In genomic region chr2:237968048-237968862, GRCh38 we compare ENCODE assay signal across 8 cellular contexts. TPM values are rescaled to one million over a fixed set of nuclear protein-coding genes. Genes with fewer than 3 reads are reported as not detected.
DNase-seq lines count a peak whose midpoint lies in the region; ATAC-seq, FAIRE-seq and TF ChIP-seq lines count a peak whose summit lies in the region.

No MANE protein-coding gene starts in this region.

- ATAC-seq in GM18867 (IDR thresholded peaks at IDR 0.05; ENCODE audit: unreplicated experiment) (peak; percentile 43), HG03439 (IDR thresholded peaks at IDR 0.05; ENCODE audit: unreplicated experiment) (peak; percentile 30), T-helper 17 cell (peak; percentile 43)

- H3K4me1 ChIP-seq in keratinocyte (ENCODE audit: control insufficient read depth, extremely low read depth, insufficient read depth, low read length) = peaks cover 17% of the 10 kb centered on the region

- no peak for FAIRE-seq in keratinocyte (lab: Jason Lieb, UNC)

- POLR2A ChIA-PET in AG04450 (lab: Yijun Ruan, JAX) = interaction anchor here (0.6 to 0.7 kb wide), 2 partner anchors 25 to 53 kb away, joined by 3 to 5 read pairs; no protein-coding TSS in a partner anchor

- peaks cover 7% of the 10 kb centered on the region for H3K9me1 ChIP-seq in keratinocyte (ENCODE audit: control insufficient read depth, extremely low read depth, insufficient read depth, low read length)

- H3K36me3 Mint-ChIP-seq in T-helper 17 cell (ENCODE audit: low read depth) = no peaks in the 10 kb centered on the region

- peaks cover 37% of the 10 kb centered on the region for H3K4me1 Mint-ChIP-seq in T-helper 17 cell

- CTCF ChIA-PET in AG04450 (lab: Charles Lee) = interaction anchor here (1.1 kb wide), 1 partner anchor 295 kb away, joined by 4 read pairs; no protein-coding TSS in a partner anchor

- H3K27me3 ChIP-seq in AG04450 (ENCODE audit: control insufficient read depth, insufficient read depth, low read length) (no peaks in the 10 kb centered on the region), keratinocyte (ENCODE audit: control insufficient read depth, extremely low read depth, insufficient read depth, low read length) (no peaks in the 10 kb centered on the region)

- H3K79me2 ChIP-seq in keratinocyte (ENCODE audit: control insufficient read depth, insufficient read depth, low read length) = peaks cover 57% of the 10 kb centered on the region

- no peaks in the 10 kb centered on the region for H3K27me3 Mint-ChIP-seq in T-helper 17 cell

- DNase-seq in AG04450 (ENCODE audit: low read depth, low spot score) = peak; percentile 20
- DNase-seq in T-helper 17 cell = no peak
- peak in 39 of 61 donors; percentile 3 to 76 (median 27) for DNase-seq in caudate nucleus (lab: John Stamatoyannopoulos, UW)
- no peak for DNase-seq in keratinocyte (ENCODE audit: low read depth, low spot score)
- DNase-seq in stimulated activated CD4-positive, alpha-beta T cell treated with anti-CD3 and anti-CD28 coated beads, Interleukin-1b, Interleukin-23, amount 100 ng/mL, for 48 hours = peak; percentile 51
- DNase-seq in HK-2 (ENCODE audit: unreplicated experiment) = no peak

- no peak overlapping the region for H3K27ac ChIP-seq in AG04450 (ENCODE audit: low read depth, low read length)
- H3K27ac ChIP-seq in caudate nucleus (ENCODE audit: low read depth, low read length) = peak overlapping the region; percentile 28
- H3K27ac ChIP-seq in keratinocyte (ENCODE audit: control insufficient read depth, insufficient read depth, low read length) = peak overlapping the region; percentile 61

- dilution Hi-C loops in keratinocyte (cut with MboI; ENCODE audit: extremely low pct_ligation_motif_present, low sequenced_read_pairs) = no loop called here

- H3K9me3 ChIP-seq in AG04450 (ENCODE audit: control insufficient read depth, insufficient read depth, low read length) (no peaks in the 10 kb centered on the region; the same call in none of the 2 replicates), T-helper 17 cell (ENCODE audit: control insufficient read depth, low read length, poor library complexity, severe bottlenecking) (no peaks in the 10 kb centered on the region), keratinocyte (ENCODE audit: control insufficient read depth, low read depth, low read length) (no peaks in the 10 kb centered on the region)

- H2AFZ ChIP-seq in keratinocyte (ENCODE audit: control insufficient read depth, low read length) = peak overlapping the region; percentile 44

- no peak for TF ChIP-seq CTCF in AG04450 (IDR thresholded peaks at IDR 0.05; ENCODE audit: low read depth, low read length)
- TF ChIP-seq CTCF in keratinocyte (optimal IDR thresholded peaks at IDR 0.05 in 1 of 3, IDR thresholded peaks at IDR 0.05 in 1 of 3, conservative IDR thresholded peaks at IDR 0.05 in 1 of 3; ENCODE audit: extremely low read depth in 1 of 3, insufficient read depth in 2 of 3, low read length in 3 of 3) = peak in 1 of 3 experiments; percentile 58

- peaks cover 7 to 10% of the 10 kb centered on the region in 2 experiments for H3K36me3 ChIP-seq in keratinocyte (ENCODE audit: control insufficient read depth in 2 of 2, extremely low read depth in 1 of 2, insufficient read depth in 2 of 2, low read length in 2 of 2)

- H4K20me1 ChIP-seq in keratinocyte (ENCODE audit: control insufficient read depth, extremely low read depth, insufficient read depth, low read length) = peaks cover 28% of the 10 kb centered on the region

- H3K4me3 Mint-ChIP-seq in T-helper 17 cell = peak overlapping the region; percentile 95

- peak overlapping the region; percentile 79 for H3K9ac ChIP-seq in keratinocyte (ENCODE audit: control insufficient read depth, extremely low read depth, insufficient read depth, low read length)

- peak overlapping the region; percentile 91 for H3K27ac Mint-ChIP-seq in T-helper 17 cell

- H3K4me3 ChIP-seq in AG04450 (ENCODE audit: low read depth, low read length) (peak overlapping the region; percentile 81), keratinocyte (ENCODE audit: control insufficient read depth in 2 of 3, extremely low read depth in 1 of 3, insufficient read depth in 2 of 3, low read depth in 1 of 3, low read length in 3 of 3) (peak overlapping the region; percentile 92 to 94 (median 92))

- peak overlapping the region; percentile 100 for H3K4me2 ChIP-seq in keratinocyte (ENCODE audit: control insufficient read depth, extremely low read depth, insufficient read depth, low read depth, low read length)

RNA-seq across cellular contexts. Expression of gene UBE2F, which starts 1.4 kb away (rescaled TPM):
- 91.8 and 119 TPM in 2 replicates for polyA plus RNA-seq in AG04450 (2011; rRNA removed)
- polyA minus RNA-seq in AG04450 (2011; rRNA and poly(A)+ RNA removed) = 34.3 and 42.1 TPM in 2 replicates
- 10 to 100 TPM; 34.6 to 40.3 TPM for total RNA-seq in T-helper 17 cell
- polyA plus RNA-seq in keratinocyte = 63.6 to 98.6 TPM (median 95.6 TPM) in 3 replicates
- 18.8 TPM for polyA plus RNA-seq in keratinocyte (2011; ENCODE audit: low read depth)
- 94.7 and 142 TPM in 2 replicates for polyA plus RNA-seq in keratinocyte (2011; cell fraction: cytosol; rRNA removed)
- 35.2 and 44.2 TPM in 2 replicates for polyA plus RNA-seq in keratinocyte (2011; cell fraction: nucleus; rRNA removed)
- 62.5 and 68.7 TPM in 2 replicates for polyA plus RNA-seq in keratinocyte (2012; ENCODE audit: low replicate concordance)
- 26.1 to 39.6 TPM (median 34.8 TPM) in 3 replicates for polyA minus RNA-seq in keratinocyte
- 48.3 TPM for polyA minus RNA-seq in keratinocyte (2011; cell fraction: cytosol; rRNA and poly(A)+ RNA removed)
- 20.0 and 28.0 TPM in 2 replicates for polyA minus RNA-seq in keratinocyte (2011; cell fraction: nucleus; rRNA and poly(A)+ RNA removed)

Comparison
In these comparisons a context has a peak if more than half of its experiments do, and no peak if none do; other contexts are left out.
1. DNase-seq: peak in AG04450 (single experiment), caudate nucleus (39 of 61) and stimulated activated CD4-positive, alpha-beta T cell treated with anti-CD3 and anti-CD28 coated beads, Interleukin-1b, Interleukin-23, amount 100 ng/mL, for 48 hours (single experiment); none in T-helper 17 cell (0 of 3), keratinocyte (single experiment) and HK-2 (single experiment).
2. Peak in every context shown above with its lines, with median percentiles within 50 percentile points of each other: ATAC-seq.